ENCODE assay signal across 1 cellular context in the genomic region with DNA sequence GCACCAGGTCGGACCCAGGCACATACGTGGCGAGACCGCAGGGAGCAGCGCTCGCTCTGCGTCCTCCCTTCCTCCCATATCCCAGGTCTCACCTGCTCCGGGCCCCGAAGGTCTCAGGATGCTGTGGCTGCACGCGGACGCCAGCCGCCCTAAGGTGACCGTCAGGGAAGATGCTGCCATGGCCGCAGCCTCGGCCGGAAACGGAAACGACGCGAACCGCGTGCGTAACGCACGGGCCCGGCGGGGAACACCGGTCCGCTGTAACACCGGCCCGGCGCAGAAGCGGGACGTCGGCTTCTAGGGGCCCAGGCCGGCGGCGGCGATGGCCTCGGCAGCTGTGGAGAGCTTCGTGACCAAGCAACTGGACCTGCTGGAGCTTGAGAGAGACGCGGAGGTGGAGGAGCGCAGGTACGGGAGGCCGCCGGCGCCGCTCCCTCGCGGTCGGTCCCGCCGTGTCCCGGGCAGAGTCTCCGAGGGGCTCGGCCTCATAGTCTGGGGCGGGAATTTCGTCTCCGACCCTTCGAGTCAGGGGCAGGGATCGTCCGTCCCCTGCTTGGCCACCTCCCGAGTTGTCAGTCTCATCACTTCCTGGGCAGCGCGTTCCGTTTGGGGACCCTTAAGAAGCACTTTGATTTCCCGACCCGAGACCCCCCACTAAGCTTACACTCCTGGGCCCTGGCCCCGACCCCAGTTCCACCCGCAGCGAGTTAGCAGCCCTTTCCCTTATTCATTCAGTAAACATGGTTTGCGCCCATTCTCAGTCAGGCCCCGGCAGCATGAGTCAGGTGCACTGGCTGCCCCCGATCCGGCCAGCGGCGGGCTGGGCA.
TF ChIP-seq lines count a peak whose summit lies in the region.

A gene (plus strand): TSS at position 261 of the 827 bp plus-strand sequence. CDS start 62 bp downstream, at position 323.
A gene (minus strand): TSS at position 202 of the 827 bp plus-strand sequence. CDS start 22 bp downstream, at position 180.

TF ChIP-seq in K562, 482 proteins besides CTCF, POLR2A, EP300 and RAD21 (continued from another document and continues in another):
- TF ChIP-seq MEIS2 (IDR thresholded peaks at IDR 0.05; ENCODE audit: partially characterized antibody) (peak; percentile 7), JUND (IDR thresholded peaks at IDR 0.05; ENCODE audit: borderline replicate concordance, low read depth, low read length) (peak; percentile 79), JUND (tag; IDR thresholded peaks at IDR 0.05; ENCODE audit: borderline replicate concordance, low read depth, low read length) (peak; percentile 58; the same call in 1 of the 3 replicates), PCBP1 (IDR thresholded peaks at IDR 0.05; ENCODE audit: low read depth, low read length, poor library complexity, severe bottlenecking) (peak; percentile 47), PML (IDR thresholded peaks at IDR 0.05; ENCODE audit: low read length) (peak; percentile 89), TEAD1 (CRISPR knock-in tag; IDR thresholded peaks at IDR 0.05) (peak; percentile 63 to 73; a peak in 2 of 4 replicates), MECOM (CRISPR knock-in tag; IDR thresholded peaks at IDR 0.05) (peak; percentile 52; the same call in 1 of the 2 replicates), NR2C2 (CRISPR knock-in tag; IDR thresholded peaks at IDR 0.05) (peak; percentile 85), NR2C2 (tag; IDR thresholded peaks at IDR 0.05) (peak; percentile 74), FIP1L1 (IDR thresholded peaks at IDR 0.05; ENCODE audit: low read depth, low read length, poor library complexity, severe bottlenecking) (peak; percentile 96), MCM7 (IDR thresholded peaks at IDR 0.05) (no peak), CXXC5 (CRISPR knock-in tag; IDR thresholded peaks at IDR 0.05) (peak; percentile 99), RBM17 (IDR thresholded peaks at IDR 0.05; ENCODE audit: borderline replicate concordance, low read depth, low read length) (no peak), ZKSCAN8 (CRISPR knock-in tag; IDR thresholded peaks at IDR 0.05) (no peak), HDAC1 (IDR thresholded peaks at IDR 0.05) (peak in 1 of 2 experiments; percentile 86; a peak in 2 of 4 replicates), XRCC5 (IDR thresholded peaks at IDR 0.05; ENCODE audit: low read depth, low read length) (peak; percentile 98), ZNF24 (IDR thresholded peaks at IDR 0.05) (peak; percentile 47; the same call in 1 of the 2 replicates), DIDO1 (tag; IDR thresholded peaks at IDR 0.05; ENCODE audit: low read depth) (peak; percentile 96), NRF1 (conservative IDR thresholded peaks at IDR 0.05 in 1 of 2, IDR thresholded peaks at IDR 0.05 in 1 of 2) (peak; percentile 50 to 66; a peak in 3 of 4 replicates), ZC3H4 (CRISPR knock-in tag; IDR thresholded peaks at IDR 0.05; ENCODE audit: borderline replicate concordance) (no peak), ZNF778 (CRISPR knock-in tag; IDR thresholded peaks at IDR 0.05) (no peak), ETV6 (IDR thresholded peaks at IDR 0.05; ENCODE audit: borderline replicate concordance in 1 of 2, low read depth in 2 of 2, low read length in 1 of 2) (no peak; a peak in 1 of 4 replicates), ETV6 (CRISPR knock-in tag; IDR thresholded peaks at IDR 0.05; ENCODE audit: borderline replicate concordance) (no peak), HMG20B (CRISPR knock-in tag; IDR thresholded peaks at IDR 0.05) (no peak), CHD2 (IDR thresholded peaks at IDR 0.05; ENCODE audit: low read depth, low read length) (0 out of 2 replicates have a peak, but pooled peaks have one; percentile 27), YBX1 (IDR thresholded peaks at IDR 0.05) (no peak), CSDE1 (IDR thresholded peaks at IDR 0.05) (peak in 1 of 2 experiments; percentile 70; a peak in 2 of 4 replicates), SIX5 (IDR thresholded peaks at IDR 0.05; ENCODE audit: borderline replicate concordance in 1 of 2, insufficient read depth in 1 of 2, low read depth in 1 of 2, low read length in 2 of 2) (peak; percentile 78 to 80; a peak in 3 of 4 replicates), ZNF561 (CRISPR knock-in tag; conservative IDR thresholded peaks at IDR 0.05) (no peak; the same call in 1 of the 2 replicates), TOE1 (IDR thresholded peaks at IDR 0.05; ENCODE audit: borderline replicate concordance) (peak; percentile 84; the same call in 1 of the 2 replicates), TOE1 (CRISPR knock-in tag; IDR thresholded peaks at IDR 0.05; ENCODE audit: borderline replicate concordance, low read depth) (0 out of 2 replicates have a peak, but pooled peaks have one; percentile 30)
- TF ChIP-seq, protein P1, sequence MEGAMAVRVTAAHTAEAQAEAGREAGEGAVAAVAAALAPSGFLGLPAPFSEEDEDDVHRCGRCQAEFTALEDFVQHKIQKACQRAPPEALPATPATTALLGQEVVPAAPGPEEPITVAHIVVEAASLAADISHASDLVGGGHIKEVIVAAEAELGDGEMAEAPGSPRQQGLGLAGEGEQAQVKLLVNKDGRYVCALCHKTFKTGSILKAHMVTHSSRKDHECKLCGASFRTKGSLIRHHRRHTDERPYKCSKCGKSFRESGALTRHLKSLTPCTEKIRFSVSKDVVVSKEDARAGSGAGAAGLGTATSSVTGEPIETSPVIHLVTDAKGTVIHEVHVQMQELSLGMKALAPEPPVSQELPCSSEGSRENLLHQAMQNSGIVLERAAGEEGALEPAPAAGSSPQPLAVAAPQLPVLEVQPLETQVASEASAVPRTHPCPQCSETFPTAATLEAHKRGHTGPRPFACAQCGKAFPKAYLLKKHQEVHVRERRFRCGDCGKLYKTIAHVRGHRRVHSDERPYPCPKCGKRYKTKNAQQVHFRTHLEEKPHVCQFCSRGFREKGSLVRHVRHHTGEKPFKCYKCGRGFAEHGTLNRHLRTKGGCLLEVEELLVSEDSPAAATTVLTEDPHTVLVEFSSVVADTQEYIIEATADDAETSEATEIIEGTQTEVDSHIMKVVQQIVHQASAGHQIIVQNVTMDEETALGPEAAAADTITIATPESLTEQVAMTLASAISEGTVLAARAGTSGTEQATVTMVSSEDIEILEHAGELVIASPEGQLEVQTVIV (CRISPR knock-in tag; IDR thresholded peaks at IDR 0.05; ENCODE audit: borderline replicate concordance): no peak
- TF ChIP-seq, protein P2, sequence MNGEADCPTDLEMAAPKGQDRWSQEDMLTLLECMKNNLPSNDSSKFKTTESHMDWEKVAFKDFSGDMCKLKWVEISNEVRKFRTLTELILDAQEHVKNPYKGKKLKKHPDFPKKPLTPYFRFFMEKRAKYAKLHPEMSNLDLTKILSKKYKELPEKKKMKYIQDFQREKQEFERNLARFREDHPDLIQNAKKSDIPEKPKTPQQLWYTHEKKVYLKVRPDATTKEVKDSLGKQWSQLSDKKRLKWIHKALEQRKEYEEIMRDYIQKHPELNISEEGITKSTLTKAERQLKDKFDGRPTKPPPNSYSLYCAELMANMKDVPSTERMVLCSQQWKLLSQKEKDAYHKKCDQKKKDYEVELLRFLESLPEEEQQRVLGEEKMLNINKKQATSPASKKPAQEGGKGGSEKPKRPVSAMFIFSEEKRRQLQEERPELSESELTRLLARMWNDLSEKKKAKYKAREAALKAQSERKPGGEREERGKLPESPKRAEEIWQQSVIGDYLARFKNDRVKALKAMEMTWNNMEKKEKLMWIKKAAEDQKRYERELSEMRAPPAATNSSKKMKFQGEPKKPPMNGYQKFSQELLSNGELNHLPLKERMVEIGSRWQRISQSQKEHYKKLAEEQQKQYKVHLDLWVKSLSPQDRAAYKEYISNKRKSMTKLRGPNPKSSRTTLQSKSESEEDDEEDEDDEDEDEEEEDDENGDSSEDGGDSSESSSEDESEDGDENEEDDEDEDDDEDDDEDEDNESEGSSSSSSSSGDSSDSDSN (IDR thresholded peaks at IDR 0.05; ENCODE audit: borderline replicate concordance in 1 of 2, low read depth in 2 of 2, low read length in 2 of 2): peak; percentile 97 to 98
- TF ChIP-seq, protein P3, sequence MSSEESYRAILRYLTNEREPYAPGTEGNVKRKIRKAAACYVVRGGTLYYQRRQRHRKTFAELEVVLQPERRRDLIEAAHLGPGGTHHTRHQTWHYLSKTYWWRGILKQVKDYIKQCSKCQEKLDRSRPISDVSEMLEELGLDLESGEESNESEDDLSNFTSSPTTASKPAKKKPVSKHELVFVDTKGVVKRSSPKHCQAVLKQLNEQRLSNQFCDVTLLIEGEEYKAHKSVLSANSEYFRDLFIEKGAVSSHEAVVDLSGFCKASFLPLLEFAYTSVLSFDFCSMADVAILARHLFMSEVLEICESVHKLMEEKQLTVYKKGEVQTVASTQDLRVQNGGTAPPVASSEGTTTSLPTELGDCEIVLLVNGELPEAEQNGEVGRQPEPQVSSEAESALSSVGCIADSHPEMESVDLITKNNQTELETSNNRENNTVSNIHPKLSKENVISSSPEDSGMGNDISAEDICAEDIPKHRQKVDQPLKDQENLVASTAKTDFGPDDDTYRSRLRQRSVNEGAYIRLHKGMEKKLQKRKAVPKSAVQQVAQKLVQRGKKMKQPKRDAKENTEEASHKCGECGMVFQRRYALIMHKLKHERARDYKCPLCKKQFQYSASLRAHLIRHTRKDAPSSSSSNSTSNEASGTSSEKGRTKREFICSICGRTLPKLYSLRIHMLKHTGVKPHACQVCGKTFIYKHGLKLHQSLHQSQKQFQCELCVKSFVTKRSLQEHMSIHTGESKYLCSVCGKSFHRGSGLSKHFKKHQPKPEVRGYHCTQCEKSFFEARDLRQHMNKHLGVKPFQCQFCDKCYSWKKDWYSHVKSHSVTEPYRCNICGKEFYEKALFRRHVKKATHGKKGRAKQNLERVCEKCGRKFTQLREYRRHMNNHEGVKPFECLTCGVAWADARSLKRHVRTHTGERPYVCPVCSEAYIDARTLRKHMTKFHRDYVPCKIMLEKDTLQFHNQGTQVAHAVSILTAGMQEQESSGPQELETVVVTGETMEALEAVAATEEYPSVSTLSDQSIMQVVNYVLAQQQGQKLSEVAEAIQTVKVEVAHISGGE (CRISPR knock-in tag; IDR thresholded peaks at IDR 0.05): peak; percentile 100
- TF ChIP-seq, protein P4, sequence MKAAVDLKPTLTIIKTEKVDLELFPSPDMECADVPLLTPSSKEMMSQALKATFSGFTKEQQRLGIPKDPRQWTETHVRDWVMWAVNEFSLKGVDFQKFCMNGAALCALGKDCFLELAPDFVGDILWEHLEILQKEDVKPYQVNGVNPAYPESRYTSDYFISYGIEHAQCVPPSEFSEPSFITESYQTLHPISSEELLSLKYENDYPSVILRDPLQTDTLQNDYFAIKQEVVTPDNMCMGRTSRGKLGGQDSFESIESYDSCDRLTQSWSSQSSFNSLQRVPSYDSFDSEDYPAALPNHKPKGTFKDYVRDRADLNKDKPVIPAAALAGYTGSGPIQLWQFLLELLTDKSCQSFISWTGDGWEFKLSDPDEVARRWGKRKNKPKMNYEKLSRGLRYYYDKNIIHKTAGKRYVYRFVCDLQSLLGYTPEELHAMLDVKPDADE (conservative IDR thresholded peaks at IDR 0.05; ENCODE audit: control insufficient read depth, low read depth, low read length): peak; percentile 86
- TF ChIP-seq, protein P5, sequence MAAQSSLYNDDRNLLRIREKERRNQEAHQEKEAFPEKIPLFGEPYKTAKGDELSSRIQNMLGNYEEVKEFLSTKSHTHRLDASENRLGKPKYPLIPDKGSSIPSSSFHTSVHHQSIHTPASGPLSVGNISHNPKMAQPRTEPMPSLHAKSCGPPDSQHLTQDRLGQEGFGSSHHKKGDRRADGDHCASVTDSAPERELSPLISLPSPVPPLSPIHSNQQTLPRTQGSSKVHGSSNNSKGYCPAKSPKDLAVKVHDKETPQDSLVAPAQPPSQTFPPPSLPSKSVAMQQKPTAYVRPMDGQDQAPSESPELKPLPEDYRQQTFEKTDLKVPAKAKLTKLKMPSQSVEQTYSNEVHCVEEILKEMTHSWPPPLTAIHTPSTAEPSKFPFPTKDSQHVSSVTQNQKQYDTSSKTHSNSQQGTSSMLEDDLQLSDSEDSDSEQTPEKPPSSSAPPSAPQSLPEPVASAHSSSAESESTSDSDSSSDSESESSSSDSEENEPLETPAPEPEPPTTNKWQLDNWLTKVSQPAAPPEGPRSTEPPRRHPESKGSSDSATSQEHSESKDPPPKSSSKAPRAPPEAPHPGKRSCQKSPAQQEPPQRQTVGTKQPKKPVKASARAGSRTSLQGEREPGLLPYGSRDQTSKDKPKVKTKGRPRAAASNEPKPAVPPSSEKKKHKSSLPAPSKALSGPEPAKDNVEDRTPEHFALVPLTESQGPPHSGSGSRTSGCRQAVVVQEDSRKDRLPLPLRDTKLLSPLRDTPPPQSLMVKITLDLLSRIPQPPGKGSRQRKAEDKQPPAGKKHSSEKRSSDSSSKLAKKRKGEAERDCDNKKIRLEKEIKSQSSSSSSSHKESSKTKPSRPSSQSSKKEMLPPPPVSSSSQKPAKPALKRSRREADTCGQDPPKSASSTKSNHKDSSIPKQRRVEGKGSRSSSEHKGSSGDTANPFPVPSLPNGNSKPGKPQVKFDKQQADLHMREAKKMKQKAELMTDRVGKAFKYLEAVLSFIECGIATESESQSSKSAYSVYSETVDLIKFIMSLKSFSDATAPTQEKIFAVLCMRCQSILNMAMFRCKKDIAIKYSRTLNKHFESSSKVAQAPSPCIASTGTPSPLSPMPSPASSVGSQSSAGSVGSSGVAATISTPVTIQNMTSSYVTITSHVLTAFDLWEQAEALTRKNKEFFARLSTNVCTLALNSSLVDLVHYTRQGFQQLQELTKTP (IDR thresholded peaks at IDR 0.05; ENCODE audit: low read depth in 1 of 2, partially characterized antibody in 2 of 2): no peak
- TF ChIP-seq, protein P6, sequence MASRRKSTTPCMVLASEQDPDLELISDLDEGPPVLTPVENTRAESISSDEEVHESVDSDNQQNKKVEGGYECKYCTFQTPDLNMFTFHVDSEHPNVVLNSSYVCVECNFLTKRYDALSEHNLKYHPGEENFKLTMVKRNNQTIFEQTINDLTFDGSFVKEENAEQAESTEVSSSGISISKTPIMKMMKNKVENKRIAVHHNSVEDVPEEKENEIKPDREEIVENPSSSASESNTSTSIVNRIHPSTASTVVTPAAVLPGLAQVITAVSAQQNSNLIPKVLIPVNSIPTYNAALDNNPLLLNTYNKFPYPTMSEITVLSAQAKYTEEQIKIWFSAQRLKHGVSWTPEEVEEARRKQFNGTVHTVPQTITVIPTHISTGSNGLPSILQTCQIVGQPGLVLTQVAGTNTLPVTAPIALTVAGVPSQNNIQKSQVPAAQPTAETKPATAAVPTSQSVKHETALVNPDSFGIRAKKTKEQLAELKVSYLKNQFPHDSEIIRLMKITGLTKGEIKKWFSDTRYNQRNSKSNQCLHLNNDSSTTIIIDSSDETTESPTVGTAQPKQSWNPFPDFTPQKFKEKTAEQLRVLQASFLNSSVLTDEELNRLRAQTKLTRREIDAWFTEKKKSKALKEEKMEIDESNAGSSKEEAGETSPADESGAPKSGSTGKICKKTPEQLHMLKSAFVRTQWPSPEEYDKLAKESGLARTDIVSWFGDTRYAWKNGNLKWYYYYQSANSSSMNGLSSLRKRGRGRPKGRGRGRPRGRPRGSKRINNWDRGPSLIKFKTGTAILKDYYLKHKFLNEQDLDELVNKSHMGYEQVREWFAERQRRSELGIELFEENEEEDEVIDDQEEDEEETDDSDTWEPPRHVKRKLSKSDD (conservative IDR thresholded peaks at IDR 0.05; ENCODE audit: low read length): 0 out of 2 replicates have a peak, but pooled peaks have one; percentile 37
- TF ChIP-seq, protein P7, sequence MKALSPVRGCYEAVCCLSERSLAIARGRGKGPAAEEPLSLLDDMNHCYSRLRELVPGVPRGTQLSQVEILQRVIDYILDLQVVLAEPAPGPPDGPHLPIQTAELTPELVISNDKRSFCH (CRISPR knock-in tag; IDR thresholded peaks at IDR 0.05): no peak
- TF ChIP-seq, protein P7 (tag; IDR thresholded peaks at IDR 0.05): peak; percentile 90
